Comparison of ENCODE assay signal across 26 cellular contexts in the genomic region with DNA sequence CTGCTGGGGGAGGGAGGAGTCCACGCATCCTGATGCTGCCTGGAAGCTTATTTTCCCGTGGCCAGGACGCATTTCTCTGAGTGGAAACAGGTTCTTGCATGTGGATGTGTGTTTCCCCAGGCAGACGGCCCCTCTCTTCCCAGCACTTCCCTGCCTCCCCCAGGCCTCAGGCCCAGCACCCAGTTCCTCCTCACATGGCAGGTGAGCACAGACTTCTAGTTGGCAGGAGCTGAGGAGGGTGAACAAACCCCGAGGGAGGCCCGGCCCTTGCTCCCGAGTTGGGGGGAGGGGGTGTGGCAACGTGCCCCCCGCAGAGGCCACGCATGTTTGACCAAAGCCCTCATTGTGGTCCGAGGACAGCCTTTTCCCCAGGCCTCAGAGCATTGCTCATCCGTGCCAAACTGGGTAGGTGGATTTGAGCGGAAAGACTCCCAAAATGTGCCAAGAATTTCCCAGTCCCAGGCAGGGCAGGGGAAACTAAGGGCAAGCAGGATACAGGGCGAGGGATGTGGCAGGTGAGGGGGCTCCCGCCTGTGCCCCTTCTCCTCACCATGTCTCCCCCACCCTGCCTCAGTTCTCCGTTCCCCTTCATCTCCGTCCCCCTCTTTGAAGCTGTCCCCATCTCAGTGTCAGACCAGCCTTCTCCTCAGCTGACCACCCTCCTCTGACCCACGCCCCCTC. TPM values are rescaled to one million over a fixed set of nuclear protein-coding genes. Genes with fewer than 3 reads are reported as not detected.
"Had no signal": no experiment of that assay in that cellular context is flagged by ENCODE, and none has a peak within 500 bp of the region (broad histone marks: within the 10 kb centered on the region; RNA-seq: fewer than 3 reads in every experiment).

No MANE protein-coding gene starts in this region.

- H3K27ac ChIP-seq: heart left ventricle, pancreas, prostate gland, sigmoid colon, skin epidermis, stomach, thoracic aorta had no signal

- H3K9me3 ChIP-seq: heart left ventricle, pancreas, prostate gland, sigmoid colon, stomach, thoracic aorta had no signal

- ATAC-seq: heart left ventricle; left colon; left ventricle myocardium superior; naive thymus-derived CD4-positive, alpha-beta T cell; pancreas had no signal

- H3K27me3 Mint-ChIP-seq: naive thymus-derived CD4-positive, alpha-beta T cell had no signal

- H3K4me3 ChIP-seq: heart left ventricle, lung, pancreas, prostate gland, sigmoid colon, skin epidermis, stomach, thoracic aorta had no signal

- H3K9me3 Mint-ChIP-seq: dendritic cell treated with granulocyte-macrophage colony-stimulating factor and Interleukin-4, amounts not matched to agents 40 ng/mL and 50 ng/mL, for 4 days; naive thymus-derived CD4-positive, alpha-beta T cell had no signal

- H3K4me3 Mint-ChIP-seq: dendritic cell treated with granulocyte-macrophage colony-stimulating factor and Interleukin-4, amounts not matched to agents 40 ng/mL and 50 ng/mL, for 4 days; naive thymus-derived CD4-positive, alpha-beta T cell had no signal

- H3K36me3 Mint-ChIP-seq: naive thymus-derived CD4-positive, alpha-beta T cell had no signal

- DNase-seq: foreskin melanocyte; heart left ventricle; hippocampal formation; left colon; left ventricle myocardium superior; mesenchymal stem cell; naive thymus-derived CD4-positive, alpha-beta T cell; occipital lobe; sigmoid colon; stimulated activated CD4-positive, alpha-beta T cell treated with anti-CD3 and anti-CD28 coated beads, Interleukin-2, amount 100 ng/mL, for 24 hours; stimulated activated CD4-positive, alpha-beta T cell treated with anti-CD3 and anti-CD28 coated beads, Interleukin-4, amount 100 ng/mL, for 4 hours; stimulated activated naive CD4-positive, alpha-beta T cell; stomach; trophoblast cell had no signal

- H3K27me3 ChIP-seq: heart left ventricle, pancreas, sigmoid colon had no signal

- H3K27ac Mint-ChIP-seq: dendritic cell treated with granulocyte-macrophage colony-stimulating factor and Interleukin-4, amounts not matched to agents 40 ng/mL and 50 ng/mL, for 4 days had no signal

- H3K4me1 ChIP-seq: heart left ventricle, pancreas, prostate gland, sigmoid colon, stomach had no signal

- H3K36me3 ChIP-seq: pancreas, prostate gland, thoracic aorta had no signal

RNA-seq across cellular contexts. Expression of a gene that starts 1.5 kb away (rescaled TPM):
- total RNA-seq: heart left ventricle; kidney epithelial cell; left colon; left ventricle myocardium superior; lung; mononuclear cell; naive thymus-derived CD4-positive, alpha-beta T cell; occipital lobe; pancreas; renal cortical epithelial cell; sigmoid colon; stomach; thoracic aorta; urinary bladder had no signal
- polyA plus RNA-seq: esophagus; heart left ventricle; lung; naive thymus-derived CD4-positive, alpha-beta T cell; neural cell; pancreas; sigmoid colon; urinary bladder had no signal

RNA-seq across cellular contexts. Expression of a gene that starts 6.8 kb away (rescaled TPM):
- total RNA-seq: heart left ventricle; kidney epithelial cell; left colon; left ventricle myocardium superior; lung; mononuclear cell; naive thymus-derived CD4-positive, alpha-beta T cell; occipital lobe; pancreas; renal cortical epithelial cell; sigmoid colon; stomach; thoracic aorta; urinary bladder had no signal
- polyA plus RNA-seq: esophagus; heart left ventricle; lung; naive thymus-derived CD4-positive, alpha-beta T cell; neural cell; pancreas; sigmoid colon; stomach; urinary bladder had no signal

RNA-seq across cellular contexts. Expression of a gene that starts 10.0 kb away (rescaled TPM):
- total RNA-seq: heart left ventricle; kidney epithelial cell; left colon; left ventricle myocardium superior; lung; naive thymus-derived CD4-positive, alpha-beta T cell; occipital lobe; pancreas; renal cortical epithelial cell; sigmoid colon; stomach; thoracic aorta; urinary bladder had no signal
- polyA plus RNA-seq: esophagus; heart left ventricle; lung; naive thymus-derived CD4-positive, alpha-beta T cell; neural cell; pancreas; sigmoid colon; stomach; urinary bladder had no signal
